1 cellular context compared by ENCODE assay signal in the genomic region with DNA sequence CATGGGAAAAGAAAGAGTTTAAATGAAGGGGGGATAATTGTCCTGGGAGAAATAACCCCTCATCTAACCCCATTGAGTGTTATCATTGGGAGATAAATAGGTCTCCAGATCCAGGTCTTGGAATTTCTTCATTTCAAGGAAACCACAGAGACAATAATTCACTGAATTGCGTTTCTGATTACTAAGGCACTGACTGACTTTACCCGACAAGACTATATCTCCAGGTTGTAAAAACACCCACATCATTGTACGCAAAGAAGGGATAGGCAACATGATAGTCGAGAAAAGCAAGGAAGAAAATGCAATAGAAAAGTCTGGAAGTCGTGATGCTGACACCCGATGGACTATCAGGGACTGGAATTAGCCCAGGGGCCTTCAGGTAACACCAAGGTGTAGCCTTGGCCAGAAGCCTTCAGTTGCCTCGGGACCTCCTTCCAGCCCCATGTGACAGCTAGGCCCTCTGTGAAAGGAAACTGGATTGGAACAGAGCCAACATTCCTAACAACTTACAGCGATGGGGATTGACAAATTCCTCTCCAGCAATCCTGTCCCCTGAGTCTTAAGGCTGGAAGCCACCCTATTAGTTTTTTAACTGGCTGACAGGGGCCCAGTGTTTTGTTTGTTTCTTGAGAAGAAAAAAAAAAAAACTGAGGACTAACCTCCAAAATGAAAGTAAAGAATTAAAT.
TF ChIP-seq lines count a peak whose summit lies in the region.

No MANE protein-coding gene starts in this region.

TF ChIP-seq in SK-N-SH treated with all-trans-retinoic acid at 6 μM for 48 hours, 23 proteins besides CTCF, POLR2A, EP300 and RAD21 (continued from another document):
- TF ChIP-seq, protein P1, sequence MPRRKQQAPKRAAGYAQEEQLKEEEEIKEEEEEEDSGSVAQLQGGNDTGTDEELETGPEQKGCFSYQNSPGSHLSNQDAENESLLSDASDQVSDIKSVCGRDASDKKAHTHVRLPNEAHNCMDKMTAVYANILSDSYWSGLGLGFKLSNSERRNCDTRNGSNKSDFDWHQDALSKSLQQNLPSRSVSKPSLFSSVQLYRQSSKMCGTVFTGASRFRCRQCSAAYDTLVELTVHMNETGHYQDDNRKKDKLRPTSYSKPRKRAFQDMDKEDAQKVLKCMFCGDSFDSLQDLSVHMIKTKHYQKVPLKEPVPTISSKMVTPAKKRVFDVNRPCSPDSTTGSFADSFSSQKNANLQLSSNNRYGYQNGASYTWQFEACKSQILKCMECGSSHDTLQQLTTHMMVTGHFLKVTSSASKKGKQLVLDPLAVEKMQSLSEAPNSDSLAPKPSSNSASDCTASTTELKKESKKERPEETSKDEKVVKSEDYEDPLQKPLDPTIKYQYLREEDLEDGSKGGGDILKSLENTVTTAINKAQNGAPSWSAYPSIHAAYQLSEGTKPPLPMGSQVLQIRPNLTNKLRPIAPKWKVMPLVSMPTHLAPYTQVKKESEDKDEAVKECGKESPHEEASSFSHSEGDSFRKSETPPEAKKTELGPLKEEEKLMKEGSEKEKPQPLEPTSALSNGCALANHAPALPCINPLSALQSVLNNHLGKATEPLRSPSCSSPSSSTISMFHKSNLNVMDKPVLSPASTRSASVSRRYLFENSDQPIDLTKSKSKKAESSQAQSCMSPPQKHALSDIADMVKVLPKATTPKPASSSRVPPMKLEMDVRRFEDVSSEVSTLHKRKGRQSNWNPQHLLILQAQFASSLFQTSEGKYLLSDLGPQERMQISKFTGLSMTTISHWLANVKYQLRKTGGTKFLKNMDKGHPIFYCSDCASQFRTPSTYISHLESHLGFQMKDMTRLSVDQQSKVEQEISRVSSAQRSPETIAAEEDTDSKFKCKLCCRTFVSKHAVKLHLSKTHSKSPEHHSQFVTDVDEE (CRISPR knock-in tag; IDR thresholded peaks at IDR 0.05): no peak
- no peak for TF ChIP-seq OSR1 (CRISPR knock-in tag; IDR thresholded peaks at IDR 0.05)
- TF ChIP-seq ZNF70 (CRISPR knock-in tag; IDR thresholded peaks at IDR 0.05): no peak
- TF ChIP-seq ARNTL (CRISPR knock-in tag; IDR thresholded peaks at IDR 0.05; ENCODE audit: borderline replicate concordance, low read depth): no peak
- TF ChIP-seq SNAI2 (CRISPR knock-in tag; IDR thresholded peaks at IDR 0.05): no peak
- no peak for TF ChIP-seq ESRRG (CRISPR knock-in tag; IDR thresholded peaks at IDR 0.05)
